ENCODE assay signal across 21 cellular contexts in the genomic region with DNA sequence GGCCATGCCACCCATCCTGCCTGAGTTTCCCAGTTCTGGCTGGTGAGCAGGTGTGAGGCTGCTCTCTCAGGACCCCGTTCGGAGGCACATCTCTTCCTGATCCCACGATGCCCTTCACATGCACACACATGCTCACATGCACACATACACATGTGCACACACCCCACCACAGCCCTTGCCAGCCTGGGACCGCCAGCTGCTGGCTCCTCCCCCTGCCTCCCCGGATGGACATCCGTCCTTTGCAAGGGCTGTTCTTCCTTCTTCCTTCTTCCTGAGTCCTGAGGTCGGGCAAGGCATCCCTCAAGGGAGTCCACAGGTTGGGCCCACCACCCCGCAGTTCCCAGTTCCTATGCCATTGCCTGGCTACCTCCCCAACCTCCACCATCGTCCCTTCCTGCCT. TPM values are rescaled to one million over a fixed set of nuclear protein-coding genes. Genes with fewer than 3 reads are reported as not detected.
DNase-seq lines count a peak whose midpoint lies in the region; ATAC-seq and TF ChIP-seq lines count a peak whose summit lies in the region.
"Had no signal": no experiment of that assay in that cellular context is flagged by ENCODE, and none has a peak within 500 bp of the region (broad histone marks: within the 10 kb centered on the region; RNA-seq: fewer than 3 reads in every experiment).

No MANE protein-coding gene starts in this region.

- H3K27me3 Mint-ChIP-seq in dendritic cell treated with granulocyte-macrophage colony-stimulating factor and Interleukin-4, amounts not matched to agents 40 ng/mL and 50 ng/mL, for 4 days = peaks cover 26% of the 10 kb centered on the region
- H3K27me3 Mint-ChIP-seq in activated T-cell treated with anti-CD3 and anti-CD28 coated beads, Interleukin-2, amount 50 U/mL, for 24 hours = no peaks in the 10 kb centered on the region
- H3K27me3 Mint-ChIP-seq: CD8-positive, alpha-beta memory T cell had no signal

- H3K79me1 ChIP-seq in IMR-90 (ENCODE audit: low read depth in 1 of 2, low read length in 2 of 2) (peaks cover 0 to 10% of the 10 kb centered on the region in 2 experiments; a peak in 1 of 4 replicates), neuronal stem cell (ENCODE audit: low read depth, low read length) (no peaks in the 10 kb centered on the region)

- H3K27ac Mint-ChIP-seq in dendritic cell treated with granulocyte-macrophage colony-stimulating factor and Interleukin-4, amounts not matched to agents 40 ng/mL and 50 ng/mL, for 4 days = peak overlapping the region; percentile 89
- H3K27ac Mint-ChIP-seq in activated T-cell treated with anti-CD3 and anti-CD28 coated beads, Interleukin-2, amount 50 U/mL, for 24 hours = no peak overlapping the region

- no peaks in the 10 kb centered on the region for H3K36me3 Mint-ChIP-seq in dendritic cell treated with granulocyte-macrophage colony-stimulating factor and Interleukin-4, amounts not matched to agents 40 ng/mL and 50 ng/mL, for 4 days (ENCODE audit: low read depth)
- H3K36me3 Mint-ChIP-seq in activated T-cell treated with anti-CD3 and anti-CD28 coated beads, Interleukin-2, amount 50 U/mL, for 24 hours (ENCODE audit: low read depth) = no peaks in the 10 kb centered on the region
- H3K36me3 Mint-ChIP-seq: CD8-positive, alpha-beta memory T cell had no signal

- H3K23ac ChIP-seq in IMR-90 (ENCODE audit: low read depth, low read length) = no peak overlapping the region
- no peak overlapping the region for H3K23ac ChIP-seq in neuronal stem cell (ENCODE audit: low read depth, low read length, poor library complexity)

- H2BK12ac ChIP-seq in neuronal stem cell (ENCODE audit: low read length) = peak overlapping the region; percentile 75

- H4K91ac ChIP-seq in IMR-90 (ENCODE audit: insufficient read depth, low read depth, low read length) (no peak overlapping the region), neuronal stem cell (ENCODE audit: low read depth, low read length, poor library complexity) (no peak overlapping the region)

- H3K36me3 ChIP-seq in IMR-90 (ENCODE audit: control insufficient read depth, insufficient read depth, low read length) = no peaks in the 10 kb centered on the region
- H3K36me3 ChIP-seq in neuronal stem cell (replicated peaks in 1 of 2; ENCODE audit: control insufficient read depth in 2 of 2, insufficient read depth in 2 of 2, low read length in 2 of 2) = no peaks in the 10 kb centered on the region
- H3K36me3 ChIP-seq in lower lobe of right lung = no peaks in the 10 kb centered on the region
- H3K36me3 ChIP-seq: SJCRH30 had no signal

- peak overlapping the region; percentile 28; the same call in 1 of the 2 replicates for H2BK20ac ChIP-seq in IMR-90 (ENCODE audit: low read depth, low read length)

- H3K27me3 ChIP-seq in right cardiac atrium (ENCODE audit: control insufficient read depth, insufficient read depth) (no peaks in the 10 kb centered on the region), IMR-90 (ENCODE audit: control insufficient read depth, insufficient read depth, low read length) (no peaks in the 10 kb centered on the region), neuronal stem cell (ENCODE audit: control insufficient read depth in 3 of 3, insufficient read depth in 3 of 3, low read depth in 1 of 3, low read length in 3 of 3) (peaks cover 0 to 2% (median 0%) of the 10 kb centered on the region in 3 experiments), lower lobe of right lung (ENCODE audit: low read depth) (no peaks in the 10 kb centered on the region)
- H3K27me3 ChIP-seq: SJCRH30 had no signal

- H3K4me2 ChIP-seq in IMR-90 (ENCODE audit: low read depth, low read length) (no peak overlapping the region), neuronal stem cell (ENCODE audit: insufficient read depth, low read length, poor library complexity, severe bottlenecking) (no peak overlapping the region)

- H3K56ac ChIP-seq in IMR-90 (ENCODE audit: extremely low read depth, insufficient read depth, low read length) = no peak overlapping the region

- H3K18ac ChIP-seq in IMR-90 (ENCODE audit: low read depth, low read length) = no peak overlapping the region
- H3K18ac ChIP-seq in neuronal stem cell (ENCODE audit: low read length) = peak overlapping the region; percentile 46

- in situ Hi-C loops in IMR-90 (cut with MboI; ENCODE audit: low sequenced_read_pairs) = loop anchor here (10.0 to 25.0 kb wide), 2 partner anchors 471 to 709 kb away; no protein-coding TSS in a partner anchor

- WGBS in right cardiac atrium = 72% methylated on average over 9 of the region's 9 CpGs
- WGBS in IMR-90 (ENCODE audit: extremely low coverage in 2 of 2, insufficient read length in 1 of 2), 2 experiments = 89% methylated on average over 3 of the region's 9 CpGs; no CpG with 5 or more reads in 1 of the 2 experiments
- WGBS in neuronal stem cell (ENCODE audit: extremely low coverage in 2 of 2, insufficient read length in 2 of 2, insufficient replicate concordance in 1 of 2), 2 donors = no CpG with 5 or more reads among the region's 9 CpGs

- H3K9me3 ChIP-seq in right cardiac atrium (ENCODE audit: control insufficient read depth, low read length) (no peaks in the 10 kb centered on the region), IMR-90 (ENCODE audit: control insufficient read depth, insufficient read depth, low read length) (no peaks in the 10 kb centered on the region), neuronal stem cell (replicated peaks in 1 of 2; ENCODE audit: control insufficient read depth in 2 of 2, insufficient read depth in 1 of 2, low read depth in 1 of 2, low read length in 2 of 2) (no peaks in the 10 kb centered on the region), lower lobe of right lung (no peaks in the 10 kb centered on the region)
- H3K9me3 ChIP-seq: SJCRH30 had no signal

- no peaks in the 10 kb centered on the region for H3K9me3 Mint-ChIP-seq in dendritic cell treated with granulocyte-macrophage colony-stimulating factor and Interleukin-4, amounts not matched to agents 40 ng/mL and 50 ng/mL, for 4 days
- no peaks in the 10 kb centered on the region for H3K9me3 Mint-ChIP-seq in activated T-cell treated with anti-CD3 and anti-CD28 coated beads, Interleukin-2, amount 50 U/mL, for 24 hours
- H3K9me3 Mint-ChIP-seq: CD8-positive, alpha-beta memory T cell had no signal

- H2BK120ac ChIP-seq in IMR-90 (ENCODE audit: low read depth, low read length) (0 out of 2 replicates have a peak overlapping the region, but pooled peaks have one; percentile 33), neuronal stem cell (ENCODE audit: low read depth, low read length) (peak overlapping the region; percentile 74)

- no peaks in the 10 kb centered on the region for H4K20me1 ChIP-seq in IMR-90 (ENCODE audit: insufficient read depth, low read length)

- H3K4me1 ChIP-seq in right cardiac atrium (ENCODE audit: control insufficient read depth, insufficient read depth, low read length) = peaks cover 4% of the 10 kb centered on the region
- H3K4me1 ChIP-seq in IMR-90 (ENCODE audit: control insufficient read depth, insufficient read depth, low read length) = peaks cover 25% of the 10 kb centered on the region
- peaks cover 15 to 20% of the 10 kb centered on the region in 2 donors for H3K4me1 ChIP-seq in neuronal stem cell (ENCODE audit: control insufficient read depth in 2 of 2, insufficient read depth in 1 of 2, low read depth in 1 of 2, low read length in 2 of 2)
- peaks cover 47% of the 10 kb centered on the region for H3K4me1 ChIP-seq in lower lobe of right lung
- H3K4me1 ChIP-seq: SJCRH30 had no signal

- no peak for TF ChIP-seq POLR2A in IMR-90 (IDR thresholded peaks at IDR 0.05; ENCODE audit: low read depth, low read length)

- dilution Hi-C loops in IMR-90 (cut with HindIII; ENCODE audit: low sequenced_read_pairs, unreplicated experiment) = no loop called here

- DNase-seq in right cardiac atrium (peak in 2 of 3 donors; percentile 29 to 40), Right ventricle myocardium superior (no peak), IMR-90 (no peak), neuronal stem cell (ENCODE audit: low spot score) (no peak), amygdala (lab: John Stamatoyannopoulos, UW) (no peak), lower lobe of right lung (no peak)
- no peak for DNase-seq in activated T-cell treated with anti-CD3 and anti-CD28 coated beads, Interleukin-2, amount 50 U/mL, for 24 hours
- DNase-seq: CD8-positive, alpha-beta memory T cell; GOT3; Karpas-422; MV-4-11; NCI-H1694; NCI-H2081; NCI-H2171; NCI-H345; NCI-H524; NCI-H774; NK-92 treated with Interleukin-12 subunit alpha and Interleukin-12 subunit beta, amount 100 ng/mL, for 24 hours; SJCRH30 had no signal

- H3K4ac ChIP-seq in IMR-90 (ENCODE audit: low read depth, low read length) = no peak overlapping the region
- no peak overlapping the region for H3K4ac ChIP-seq in neuronal stem cell (ENCODE audit: low read length)

- no peak overlapping the region for H2AFZ ChIP-seq in IMR-90 (replicated peaks; ENCODE audit: low read length, poor library complexity)
- H2AFZ ChIP-seq in neuronal stem cell (ENCODE audit: low read length) = no peak overlapping the region

- H2AK5ac ChIP-seq in IMR-90 (ENCODE audit: low read depth, low read length) = peak overlapping the region; percentile 65; the same call in 1 of the 2 replicates
- peak overlapping the region; percentile 86 for H2AK5ac ChIP-seq in neuronal stem cell (ENCODE audit: low read depth, low read length)

- H3K14ac ChIP-seq in IMR-90 (replicated peaks; ENCODE audit: low read depth, low read length) (no peak overlapping the region), neuronal stem cell (ENCODE audit: low read length) (peak overlapping the region; percentile 41)

- no peak overlapping the region for H3K4me3 ChIP-seq in right cardiac atrium (ENCODE audit: low read length)
- H3K4me3 ChIP-seq in IMR-90 (ENCODE audit: insufficient read depth, low read depth, low read length) = no peak overlapping the region
- no peak overlapping the region for H3K4me3 ChIP-seq in neuronal stem cell (ENCODE audit: low read length in 2 of 2)
- H3K4me3 ChIP-seq in lower lobe of right lung = no peak overlapping the region
- H3K4me3 ChIP-seq: SJCRH30 had no signal

- TF ChIP-seq CTCF in IMR-90 (conservative IDR thresholded peaks at IDR 0.05; ENCODE audit: low read depth, low read length) (no peak), lower lobe of right lung (IDR thresholded peaks at IDR 0.05) (no peak)

- no TSS peak for BruUV-seq in IMR-90 (replicated peaks; lab: Mats Ljungman, UMichigan)

- H3K27ac ChIP-seq in right cardiac atrium (ENCODE audit: low read length) (no peak overlapping the region), IMR-90 (ENCODE audit: insufficient read depth, low read length) (no peak overlapping the region), neuronal stem cell (replicated peaks; ENCODE audit: low read length) (no peak overlapping the region), lower lobe of right lung (no peak overlapping the region)
- H3K27ac ChIP-seq: SJCRH30 had no signal

- H3K4me1 Mint-ChIP-seq in dendritic cell treated with granulocyte-macrophage colony-stimulating factor and Interleukin-4, amounts not matched to agents 40 ng/mL and 50 ng/mL, for 4 days (ENCODE audit: low read depth) = peaks cover 66% of the 10 kb centered on the region
- H3K4me1 Mint-ChIP-seq in activated T-cell treated with anti-CD3 and anti-CD28 coated beads, Interleukin-2, amount 50 U/mL, for 24 hours (ENCODE audit: low read depth) = peaks cover 50% of the 10 kb centered on the region

- H4K8ac ChIP-seq in IMR-90 (ENCODE audit: low read depth in 2 of 2, low read length in 2 of 2) = no peak overlapping the region
- H4K8ac ChIP-seq in neuronal stem cell (ENCODE audit: low read depth, low read length) = no peak overlapping the region

- H4K5ac ChIP-seq in IMR-90 (ENCODE audit: low read depth, low read length) = no peak overlapping the region

- H2AK9ac ChIP-seq in IMR-90 (replicated peaks; ENCODE audit: low read depth, low read length, poor library complexity) = no peak overlapping the region

- CTCF ChIA-PET in IMR-90 (lab: Yijun Ruan, JAX) = no interaction called here

- peak overlapping the region; percentile 79; the same call in 1 of the 3 replicates for H2BK15ac ChIP-seq in IMR-90 (ENCODE audit: low read depth, low read length)
- H2BK15ac ChIP-seq in neuronal stem cell (ENCODE audit: low read length) = peak overlapping the region; percentile 86

- no peak overlapping the region for H3K9ac ChIP-seq in IMR-90 (ENCODE audit: low read depth, low read length)
- no peak overlapping the region for H3K9ac ChIP-seq in neuronal stem cell (ENCODE audit: low read depth, low read length, poor library complexity)

- ATAC-seq in right cardiac atrium (no peak), Right ventricle myocardium superior (ENCODE audit: poor library complexity) (no peak), IMR-90 (ENCODE audit: low read depth) (no peak), lower lobe of right lung (no peak)
- ATAC-seq: HCT116 had no signal

- POLR2A ChIA-PET in IMR-90 (lab: Charles Lee; ENCODE audit: unreplicated experiment) = no interaction called here

- no peak for TF ChIP-seq RAD21 in IMR-90 (IDR thresholded peaks at IDR 0.05; ENCODE audit: low read length)

- no peak overlapping the region for H3K4me3 Mint-ChIP-seq in dendritic cell treated with granulocyte-macrophage colony-stimulating factor and Interleukin-4, amounts not matched to agents 40 ng/mL and 50 ng/mL, for 4 days
- no peak overlapping the region for H3K4me3 Mint-ChIP-seq in activated T-cell treated with anti-CD3 and anti-CD28 coated beads, Interleukin-2, amount 50 U/mL, for 24 hours

- H3K9me1 ChIP-seq in IMR-90 (ENCODE audit: insufficient read depth, low read length) = peaks cover 21% of the 10 kb centered on the region

- intact Hi-C loops in right cardiac atrium (cut with DNase I) = loop anchor here in 2 of 4 donors (10.0 kb wide), 2 partner anchors 471 to 591 kb away; partner anchors contain the start of genes C11orf21 (in 1 of the 2) and TSPAN32 (in 1 of the 2)
- intact Hi-C loops in Right ventricle myocardium superior (cut with DNase I) = no loop called here
- intact Hi-C loops in IMR-90 (cut with micrococcal nuclease) = loop anchor here (10.0 kb wide), 1 partner anchor 701 kb away; no protein-coding TSS in a partner anchor
- intact Hi-C loops in dendritic cell treated with granulocyte-macrophage colony-stimulating factor and Interleukin-4, amounts not matched to agents 40 ng/mL and 50 ng/mL, for 4 days (cut with micrococcal nuclease) = no loop called here
- intact Hi-C loops in lower lobe of right lung (cut with DNase I) = loop anchor here (10.0 kb wide), 1 partner anchor 451 kb away; the partner anchor contains the start of genes KCNQ1 and TRPM5

- H2BK5ac ChIP-seq in IMR-90 (ENCODE audit: low read depth, low read length, poor library complexity, severe bottlenecking) (no peak overlapping the region), neuronal stem cell (ENCODE audit: low read length) (peak overlapping the region; percentile 72)

RNA-seq across cellular contexts. Expression of gene CDKN1C, which starts 10.5 kb away (rescaled TPM):
- total RNA-seq in right cardiac atrium = 10 to 100 TPM; 16.1 to 26.3 (median 21.4) TPM
- polyA plus RNA-seq in right cardiac atrium = 27.6 TPM
- 37.7 TPM for total RNA-seq in Right ventricle myocardium superior
- total RNA-seq in IMR-90 (2012; rRNA removed) = 1.6 and 2.2 TPM in 2 replicates
- polyA plus RNA-seq in IMR-90 (2012; rRNA removed) = 3.0 and 3.7 TPM in 2 replicates
- polyA plus RNA-seq in IMR-90 (2012; cell fraction: cytosol; rRNA removed) = 3.6 and 6.4 TPM in 2 replicates
- 5.3 and 8.9 TPM in 2 replicates for polyA plus RNA-seq in IMR-90 (2012; cell fraction: nucleus; rRNA removed; ENCODE audit: low replicate concordance)
- polyA plus RNA-seq in neuronal stem cell (2013, experiment 1 of 2) = 45.4 TPM
- polyA plus RNA-seq in neuronal stem cell (2013, experiment 2 of 2) = 48.3 TPM
- total RNA-seq in lower lobe of right lung = 39.5 TPM
- total RNA-seq: SJCRH30 had no signal

RNA-seq across cellular contexts. Expression of gene PHLDA2, which starts 33.2 kb away (rescaled TPM):
- total RNA-seq in right cardiac atrium = 1 to 10 TPM in 1 of 4 donors, under 1 TPM in 2, not detected in 1; 0.57 to 2.1 (median 0.74) TPM
- 2.0 TPM for polyA plus RNA-seq in right cardiac atrium
- 1.1 TPM for total RNA-seq in Right ventricle myocardium superior
- 3.8 and 4.4 TPM in 2 replicates for total RNA-seq in IMR-90 (2012; rRNA removed)
- 89.0 and 154 TPM in 2 replicates for polyA plus RNA-seq in IMR-90 (2012; rRNA removed)
- 190 and 339 TPM in 2 replicates for polyA plus RNA-seq in IMR-90 (2012; cell fraction: cytosol; rRNA removed)
- 56.3 and 191 TPM in 2 replicates for polyA plus RNA-seq in IMR-90 (2012; cell fraction: nucleus; rRNA removed; ENCODE audit: low replicate concordance)
- 6.3 TPM for polyA plus RNA-seq in neuronal stem cell (2013, experiment 1 of 2)
- 6.8 TPM for polyA plus RNA-seq in neuronal stem cell (2013, experiment 2 of 2)
- 7.2 TPM for total RNA-seq in lower lobe of right lung
- total RNA-seq: SJCRH30 had no signal

Comparison
In these comparisons a context has a peak if more than half of its experiments do, and no peak if none do; other contexts are left out.
1. DNase-seq: peak in right cardiac atrium (2 of 3); none in Right ventricle myocardium superior (single experiment), IMR-90 (single experiment), neuronal stem cell (single experiment), amygdala (0 of 56), activated T-cell treated with anti-CD3 and anti-CD28 coated beads, Interleukin-2, amount 50 U/mL, for 24 hours (single experiment) and lower lobe of right lung (single experiment).
2. intact Hi-C loops: an anchor here in IMR-90 (10.0 kb wide) and lower lobe of right lung (10.0 kb wide); none called in Right ventricle myocardium superior and dendritic cell treated with granulocyte-macrophage colony-stimulating factor and Interleukin-4, amounts not matched to agents 40 ng/mL and 50 ng/mL, for 4 days.